1 cellular context compared by ENCODE assay signal in the genomic region with DNA sequence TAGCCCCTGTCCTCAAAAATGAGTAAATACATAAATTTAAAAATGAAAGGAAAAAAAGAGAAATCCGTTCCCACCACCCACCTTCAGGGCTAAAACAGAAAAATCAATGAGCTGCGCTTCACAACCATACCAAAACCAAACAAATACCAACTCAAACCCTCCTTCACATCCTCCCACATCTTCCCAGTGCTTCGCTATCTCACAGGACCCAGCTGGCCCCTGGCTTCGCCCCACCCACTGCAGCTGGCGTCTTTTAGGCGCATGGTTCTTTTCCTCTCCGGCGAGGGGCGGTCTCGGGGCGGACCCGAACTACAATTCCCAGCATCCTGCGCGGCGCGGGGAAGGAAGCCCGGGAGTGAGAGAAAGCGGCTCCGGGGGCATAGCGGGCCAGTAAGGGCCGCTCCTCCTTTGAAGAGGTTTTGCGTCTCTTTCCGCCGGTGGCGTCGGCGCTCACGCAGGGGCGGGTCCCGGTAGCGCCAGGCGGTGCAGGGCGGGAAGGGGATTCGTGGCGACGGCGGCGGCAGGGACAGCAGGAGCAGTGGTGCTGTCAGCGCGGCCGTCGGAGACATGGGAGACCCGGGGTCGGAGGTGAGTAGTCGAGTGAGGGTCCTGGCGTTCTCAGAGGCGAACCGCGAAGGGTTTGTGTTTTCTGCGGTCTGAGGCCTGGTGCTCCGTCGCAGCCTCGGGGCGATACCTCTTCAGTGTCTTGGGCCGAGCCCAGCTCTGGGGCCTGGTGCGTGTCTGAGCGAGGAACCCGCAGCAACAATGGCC.
TF ChIP-seq lines count a peak whose summit lies in the region.

A gene with protein sequence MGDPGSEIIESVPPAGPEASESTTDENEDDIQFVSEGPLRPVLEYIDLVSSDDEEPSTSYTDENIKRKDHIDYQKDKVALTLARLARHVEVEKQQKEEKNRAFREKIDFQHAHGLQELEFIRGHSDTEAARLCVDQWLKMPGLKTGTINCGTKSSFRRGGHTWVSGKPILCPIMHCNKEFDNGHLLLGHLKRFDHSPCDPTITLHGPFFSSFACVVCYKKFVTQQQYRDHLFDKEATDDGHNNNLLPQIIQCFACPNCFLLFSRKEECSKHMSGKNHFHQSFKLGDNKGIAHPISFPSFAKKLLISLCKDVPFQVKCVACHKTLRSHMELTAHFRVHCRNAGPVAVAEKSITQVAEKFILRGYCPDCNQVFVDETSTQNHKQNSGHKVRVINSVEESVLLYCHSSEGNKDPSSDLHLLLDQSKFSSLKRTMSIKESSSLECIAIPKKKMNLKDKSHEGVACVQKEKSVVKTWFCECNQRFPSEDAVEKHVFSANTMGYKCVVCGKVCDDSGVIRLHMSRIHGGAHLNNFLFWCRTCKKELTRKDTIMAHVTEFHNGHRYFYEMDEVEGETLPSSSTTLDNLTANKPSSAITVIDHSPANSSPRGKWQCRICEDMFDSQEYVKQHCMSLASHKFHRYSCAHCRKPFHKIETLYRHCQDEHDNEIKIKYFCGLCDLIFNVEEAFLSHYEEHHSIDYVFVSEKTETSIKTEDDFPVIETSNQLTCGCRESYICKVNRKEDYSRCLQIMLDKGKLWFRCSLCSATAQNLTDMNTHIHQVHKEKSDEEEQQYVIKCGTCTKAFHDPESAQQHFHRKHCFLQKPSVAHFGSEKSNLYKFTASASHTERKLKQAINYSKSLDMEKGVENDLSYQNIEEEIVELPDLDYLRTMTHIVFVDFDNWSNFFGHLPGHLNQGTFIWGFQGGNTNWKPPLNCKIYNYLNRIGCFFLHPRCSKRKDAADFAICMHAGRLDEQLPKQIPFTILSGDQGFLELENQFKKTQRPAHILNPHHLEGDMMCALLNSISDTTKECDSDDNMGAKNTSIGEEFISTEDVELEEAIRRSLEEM (plus strand): TSS at position 502 of the 771 bp plus-strand sequence. CDS start 66 bp downstream, at position 568.

TF ChIP-seq in HepG2, 621 proteins besides CTCF, POLR2A, EP300 and RAD21 (continued from another document and continues in another):
- TF ChIP-seq, protein P1, sequence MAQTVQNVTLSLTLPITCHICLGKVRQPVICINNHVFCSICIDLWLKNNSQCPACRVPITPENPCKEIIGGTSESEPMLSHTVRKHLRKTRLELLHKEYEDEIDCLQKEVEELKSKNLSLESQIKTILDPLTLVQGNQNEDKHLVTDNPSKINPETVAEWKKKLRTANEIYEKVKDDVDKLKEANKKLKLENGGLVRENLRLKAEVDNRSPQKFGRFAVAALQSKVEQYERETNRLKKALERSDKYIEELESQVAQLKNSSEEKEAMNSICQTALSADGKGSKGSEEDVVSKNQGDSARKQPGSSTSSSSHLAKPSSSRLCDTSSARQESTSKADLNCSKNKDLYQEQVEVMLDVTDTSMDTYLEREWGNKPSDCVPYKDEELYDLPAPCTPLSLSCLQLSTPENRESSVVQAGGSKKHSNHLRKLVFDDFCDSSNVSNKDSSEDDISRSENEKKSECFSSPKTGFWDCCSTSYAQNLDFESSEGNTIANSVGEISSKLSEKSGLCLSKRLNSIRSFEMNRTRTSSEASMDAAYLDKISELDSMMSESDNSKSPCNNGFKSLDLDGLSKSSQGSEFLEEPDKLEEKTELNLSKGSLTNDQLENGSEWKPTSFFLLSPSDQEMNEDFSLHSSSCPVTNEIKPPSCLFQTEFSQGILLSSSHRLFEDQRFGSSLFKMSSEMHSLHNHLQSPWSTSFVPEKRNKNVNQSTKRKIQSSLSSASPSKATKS (CRISPR knock-in tag; IDR thresholded peaks at IDR 0.05) = no peak
- TF ChIP-seq DNMT1 (CRISPR knock-in tag; IDR thresholded peaks at IDR 0.05) = peak; percentile 59; the same call in 1 of the 2 replicates
- TF ChIP-seq HOXA9 (CRISPR knock-in tag; IDR thresholded peaks at IDR 0.05; ENCODE audit: borderline replicate concordance) = peak; percentile 71; the same call in 1 of the 2 replicates
- peak; percentile 97 for TF ChIP-seq GABPB1 (CRISPR knock-in tag; IDR thresholded peaks at IDR 0.05)
- TF ChIP-seq ZNF367 (CRISPR knock-in tag; IDR thresholded peaks at IDR 0.05; ENCODE audit: borderline replicate concordance) = no peak
- TF ChIP-seq ZKSCAN1 (IDR thresholded peaks at IDR 0.05; ENCODE audit: low read length) = no peak
- TF ChIP-seq HNRNPLL (IDR thresholded peaks at IDR 0.05; ENCODE audit: low read depth, low read length, poor library complexity, severe bottlenecking) = peak; percentile 99
- peak; percentile 93 for TF ChIP-seq ZNF501 (CRISPR knock-in tag; IDR thresholded peaks at IDR 0.05)
- TF ChIP-seq GABPA (IDR thresholded peaks at IDR 0.05; ENCODE audit: low read depth, low read length) = peak; percentile 86
- peak; percentile 96 for TF ChIP-seq GABPA (CRISPR knock-in tag; IDR thresholded peaks at IDR 0.05; ENCODE audit: low read depth)
- no peak for TF ChIP-seq LCORL (IDR thresholded peaks at IDR 0.05)
- TF ChIP-seq LCORL (CRISPR knock-in tag; IDR thresholded peaks at IDR 0.05) = peak; percentile 87
- TF ChIP-seq ZNF619 (CRISPR knock-in tag; IDR thresholded peaks at IDR 0.05) = peak; percentile 30; the same call in 1 of the 2 replicates
- no peak for TF ChIP-seq ZSCAN20 (CRISPR knock-in tag; IDR thresholded peaks at IDR 0.05; ENCODE audit: borderline replicate concordance)
- TF ChIP-seq ZFAT (CRISPR knock-in tag; conservative IDR thresholded peaks at IDR 0.05) = no peak
- TF ChIP-seq ZNF556 (CRISPR knock-in tag; IDR thresholded peaks at IDR 0.05; ENCODE audit: borderline replicate concordance) = peak; percentile 86; the same call in 1 of the 2 replicates
- peak; percentile 96 for TF ChIP-seq ZMYM4 (CRISPR knock-in tag; IDR thresholded peaks at IDR 0.05)
- TF ChIP-seq, protein P2, sequence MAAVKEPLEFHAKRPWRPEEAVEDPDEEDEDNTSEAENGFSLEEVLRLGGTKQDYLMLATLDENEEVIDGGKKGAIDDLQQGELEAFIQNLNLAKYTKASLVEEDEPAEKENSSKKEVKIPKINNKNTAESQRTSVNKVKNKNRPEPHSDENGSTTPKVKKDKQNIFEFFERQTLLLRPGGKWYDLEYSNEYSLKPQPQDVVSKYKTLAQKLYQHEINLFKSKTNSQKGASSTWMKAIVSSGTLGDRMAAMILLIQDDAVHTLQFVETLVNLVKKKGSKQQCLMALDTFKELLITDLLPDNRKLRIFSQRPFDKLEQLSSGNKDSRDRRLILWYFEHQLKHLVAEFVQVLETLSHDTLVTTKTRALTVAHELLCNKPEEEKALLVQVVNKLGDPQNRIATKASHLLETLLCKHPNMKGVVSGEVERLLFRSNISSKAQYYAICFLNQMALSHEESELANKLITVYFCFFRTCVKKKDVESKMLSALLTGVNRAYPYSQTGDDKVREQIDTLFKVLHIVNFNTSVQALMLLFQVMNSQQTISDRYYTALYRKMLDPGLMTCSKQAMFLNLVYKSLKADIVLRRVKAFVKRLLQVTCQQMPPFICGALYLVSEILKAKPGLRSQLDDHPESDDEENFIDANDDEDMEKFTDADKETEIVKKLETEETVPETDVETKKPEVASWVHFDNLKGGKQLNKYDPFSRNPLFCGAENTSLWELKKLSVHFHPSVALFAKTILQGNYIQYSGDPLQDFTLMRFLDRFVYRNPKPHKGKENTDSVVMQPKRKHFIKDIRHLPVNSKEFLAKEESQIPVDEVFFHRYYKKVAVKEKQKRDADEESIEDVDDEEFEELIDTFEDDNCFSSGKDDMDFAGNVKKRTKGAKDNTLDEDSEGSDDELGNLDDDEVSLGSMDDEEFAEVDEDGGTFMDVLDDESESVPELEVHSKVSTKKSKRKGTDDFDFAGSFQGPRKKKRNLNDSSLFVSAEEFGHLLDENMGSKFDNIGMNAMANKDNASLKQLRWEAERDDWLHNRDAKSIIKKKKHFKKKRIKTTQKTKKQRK (IDR thresholded peaks at IDR 0.05; ENCODE audit: low read length) = no peak
- no peak for TF ChIP-seq ZNF225 (CRISPR knock-in tag; IDR thresholded peaks at IDR 0.05)
- TF ChIP-seq, protein P3, sequence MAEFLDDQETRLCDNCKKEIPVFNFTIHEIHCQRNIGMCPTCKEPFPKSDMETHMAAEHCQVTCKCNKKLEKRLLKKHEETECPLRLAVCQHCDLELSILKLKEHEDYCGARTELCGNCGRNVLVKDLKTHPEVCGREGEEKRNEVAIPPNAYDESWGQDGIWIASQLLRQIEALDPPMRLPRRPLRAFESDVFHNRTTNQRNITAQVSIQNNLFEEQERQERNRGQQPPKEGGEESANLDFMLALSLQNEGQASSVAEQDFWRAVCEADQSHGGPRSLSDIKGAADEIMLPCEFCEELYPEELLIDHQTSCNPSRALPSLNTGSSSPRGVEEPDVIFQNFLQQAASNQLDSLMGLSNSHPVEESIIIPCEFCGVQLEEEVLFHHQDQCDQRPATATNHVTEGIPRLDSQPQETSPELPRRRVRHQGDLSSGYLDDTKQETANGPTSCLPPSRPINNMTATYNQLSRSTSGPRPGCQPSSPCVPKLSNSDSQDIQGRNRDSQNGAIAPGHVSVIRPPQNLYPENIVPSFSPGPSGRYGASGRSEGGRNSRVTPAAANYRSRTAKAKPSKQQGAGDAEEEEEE (CRISPR knock-in tag; IDR thresholded peaks at IDR 0.05; ENCODE audit: borderline replicate concordance) = peak; percentile 81; the same call in 1 of the 2 replicates
- no peak for TF ChIP-seq ZBTB3 (CRISPR knock-in tag; IDR thresholded peaks at IDR 0.05; ENCODE audit: borderline replicate concordance, low read depth)
- TF ChIP-seq, protein P4, sequence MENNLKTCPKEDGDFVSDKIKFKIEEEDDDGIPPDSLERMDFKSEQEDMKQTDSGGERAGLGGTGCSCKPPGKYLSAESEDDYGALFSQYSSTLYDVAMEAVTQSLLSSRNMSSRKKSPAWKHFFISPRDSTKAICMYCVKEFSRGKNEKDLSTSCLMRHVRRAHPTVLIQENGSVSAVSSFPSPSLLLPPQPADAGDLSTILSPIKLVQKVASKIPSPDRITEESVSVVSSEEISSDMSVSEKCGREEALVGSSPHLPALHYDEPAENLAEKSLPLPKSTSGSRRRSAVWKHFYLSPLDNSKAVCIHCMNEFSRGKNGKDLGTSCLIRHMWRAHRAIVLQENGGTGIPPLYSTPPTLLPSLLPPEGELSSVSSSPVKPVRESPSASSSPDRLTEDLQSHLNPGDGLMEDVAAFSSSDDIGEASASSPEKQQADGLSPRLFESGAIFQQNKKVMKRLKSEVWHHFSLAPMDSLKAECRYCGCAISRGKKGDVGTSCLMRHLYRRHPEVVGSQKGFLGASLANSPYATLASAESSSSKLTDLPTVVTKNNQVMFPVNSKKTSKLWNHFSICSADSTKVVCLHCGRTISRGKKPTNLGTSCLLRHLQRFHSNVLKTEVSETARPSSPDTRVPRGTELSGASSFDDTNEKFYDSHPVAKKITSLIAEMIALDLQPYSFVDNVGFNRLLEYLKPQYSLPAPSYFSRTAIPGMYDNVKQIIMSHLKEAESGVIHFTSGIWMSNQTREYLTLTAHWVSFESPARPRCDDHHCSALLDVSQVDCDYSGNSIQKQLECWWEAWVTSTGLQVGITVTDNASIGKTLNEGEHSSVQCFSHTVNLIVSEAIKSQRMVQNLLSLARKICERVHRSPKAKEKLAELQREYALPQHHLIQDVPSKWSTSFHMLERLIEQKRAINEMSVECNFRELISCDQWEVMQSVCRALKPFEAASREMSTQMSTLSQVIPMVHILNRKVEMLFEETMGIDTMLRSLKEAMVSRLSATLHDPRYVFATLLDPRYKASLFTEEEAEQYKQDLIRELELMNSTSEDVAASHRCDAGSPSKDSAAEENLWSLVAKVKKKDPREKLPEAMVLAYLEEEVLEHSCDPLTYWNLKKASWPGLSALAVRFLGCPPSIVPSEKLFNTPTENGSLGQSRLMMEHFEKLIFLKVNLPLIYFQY (CRISPR knock-in tag; IDR thresholded peaks at IDR 0.05; ENCODE audit: borderline replicate concordance) = peak; percentile 75; the same call in 1 of the 2 replicates
- no peak for TF ChIP-seq ARNT (IDR thresholded peaks at IDR 0.05)
- no peak for TF ChIP-seq ZNF652 (CRISPR knock-in tag; IDR thresholded peaks at IDR 0.05; ENCODE audit: borderline replicate concordance, low read depth)
- no peak; the same call in 1 of the 2 replicates for TF ChIP-seq ZNF224 (CRISPR knock-in tag; IDR thresholded peaks at IDR 0.05)
- peak; percentile 86 for TF ChIP-seq ZFY (CRISPR knock-in tag; IDR thresholded peaks at IDR 0.05)
- 0 out of 2 replicates have a peak, but pooled peaks have one; percentile 7 for TF ChIP-seq BHLHE40 (IDR thresholded peaks at IDR 0.05; ENCODE audit: low read length)
- TF ChIP-seq, protein P5, sequence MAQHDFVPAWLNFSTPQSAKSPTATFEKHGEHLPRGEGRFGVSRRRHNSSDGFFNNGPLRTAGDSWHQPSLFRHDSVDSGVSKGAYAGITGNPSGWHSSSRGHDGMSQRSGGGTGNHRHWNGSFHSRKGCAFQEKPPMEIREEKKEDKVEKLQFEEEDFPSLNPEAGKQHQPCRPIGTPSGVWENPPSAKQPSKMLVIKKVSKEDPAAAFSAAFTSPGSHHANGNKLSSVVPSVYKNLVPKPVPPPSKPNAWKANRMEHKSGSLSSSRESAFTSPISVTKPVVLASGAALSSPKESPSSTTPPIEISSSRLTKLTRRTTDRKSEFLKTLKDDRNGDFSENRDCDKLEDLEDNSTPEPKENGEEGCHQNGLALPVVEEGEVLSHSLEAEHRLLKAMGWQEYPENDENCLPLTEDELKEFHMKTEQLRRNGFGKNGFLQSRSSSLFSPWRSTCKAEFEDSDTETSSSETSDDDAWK (CRISPR knock-in tag; IDR thresholded peaks at IDR 0.05) = no peak
- TF ChIP-seq SUZ12 (IDR thresholded peaks at IDR 0.05; ENCODE audit: low read depth, low read length) = peak; percentile 91
- TF ChIP-seq, protein P6, sequence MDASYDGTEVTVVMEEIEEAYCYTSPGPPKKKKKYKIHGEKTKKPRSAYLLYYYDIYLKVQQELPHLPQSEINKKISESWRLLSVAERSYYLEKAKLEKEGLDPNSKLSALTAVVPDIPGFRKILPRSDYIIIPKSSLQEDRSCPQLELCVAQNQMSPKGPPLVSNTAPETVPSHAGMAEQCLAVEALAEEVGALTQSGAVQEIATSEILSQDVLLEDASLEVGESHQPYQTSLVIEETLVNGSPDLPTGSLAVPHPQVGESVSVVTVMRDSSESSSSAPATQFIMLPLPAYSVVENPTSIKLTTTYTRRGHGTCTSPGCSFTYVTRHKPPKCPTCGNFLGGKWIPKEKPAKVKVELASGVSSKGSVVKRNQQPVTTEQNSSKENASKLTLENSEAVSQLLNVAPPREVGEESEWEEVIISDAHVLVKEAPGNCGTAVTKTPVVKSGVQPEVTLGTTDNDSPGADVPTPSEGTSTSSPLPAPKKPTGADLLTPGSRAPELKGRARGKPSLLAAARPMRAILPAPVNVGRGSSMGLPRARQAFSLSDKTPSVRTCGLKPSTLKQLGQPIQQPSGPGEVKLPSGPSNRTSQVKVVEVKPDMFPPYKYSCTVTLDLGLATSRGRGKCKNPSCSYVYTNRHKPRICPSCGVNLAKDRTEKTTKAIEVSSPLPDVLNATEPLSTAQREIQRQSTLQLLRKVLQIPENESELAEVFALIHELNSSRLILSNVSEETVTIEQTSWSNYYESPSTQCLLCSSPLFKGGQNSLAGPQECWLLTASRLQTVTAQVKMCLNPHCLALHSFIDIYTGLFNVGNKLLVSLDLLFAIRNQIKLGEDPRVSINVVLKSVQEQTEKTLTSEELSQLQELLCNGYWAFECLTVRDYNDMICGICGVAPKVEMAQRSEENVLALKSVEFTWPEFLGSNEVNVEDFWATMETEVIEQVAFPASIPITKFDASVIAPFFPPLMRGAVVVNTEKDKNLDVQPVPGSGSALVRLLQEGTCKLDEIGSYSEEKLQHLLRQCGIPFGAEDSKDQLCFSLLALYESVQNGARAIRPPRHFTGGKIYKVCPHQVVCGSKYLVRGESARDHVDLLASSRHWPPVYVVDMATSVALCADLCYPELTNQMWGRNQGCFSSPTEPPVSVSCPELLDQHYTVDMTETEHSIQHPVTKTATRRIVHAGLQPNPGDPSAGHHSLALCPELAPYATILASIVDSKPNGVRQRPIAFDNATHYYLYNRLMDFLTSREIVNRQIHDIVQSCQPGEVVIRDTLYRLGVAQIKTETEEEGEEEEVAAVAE (CRISPR knock-in tag; IDR thresholded peaks at IDR 0.05; ENCODE audit: borderline replicate concordance) = peak; percentile 81
